In genomic region chr3:13451301-13451673, GRCh38 we compare ENCODE assay signal across 1 cellular context.
TF ChIP-seq lines count a peak whose summit lies in the region.

No MANE protein-coding gene starts in this region.

TF ChIP-seq in K562, 482 proteins besides CTCF, POLR2A, EP300 and RAD21 (continued from another document):
- no peak for TF ChIP-seq NR2C2 (CRISPR knock-in tag; IDR thresholded peaks at IDR 0.05)
- TF ChIP-seq NR2C2 (tag; IDR thresholded peaks at IDR 0.05), result peak; percentile 31; the same call in 1 of the 2 replicates
- no peak for TF ChIP-seq NFYB (IDR thresholded peaks at IDR 0.05; ENCODE audit: extremely low read depth, insufficient read length)
- no peak for TF ChIP-seq TAF15 (IDR thresholded peaks at IDR 0.05; ENCODE audit: low read depth, low read length)
- no peak for TF ChIP-seq FOXO4 (CRISPR knock-in tag; IDR thresholded peaks at IDR 0.05)
- TF ChIP-seq GABPA (tag; conservative IDR thresholded peaks at IDR 0.05; ENCODE audit: low read depth), result 0 out of 2 replicates have a peak, but pooled peaks have one; percentile 77
- TF ChIP-seq ZNF232 (CRISPR knock-in tag; IDR thresholded peaks at IDR 0.05), result 0 out of 2 replicates have a peak, but pooled peaks have one; percentile 54
- TF ChIP-seq, protein P1, sequence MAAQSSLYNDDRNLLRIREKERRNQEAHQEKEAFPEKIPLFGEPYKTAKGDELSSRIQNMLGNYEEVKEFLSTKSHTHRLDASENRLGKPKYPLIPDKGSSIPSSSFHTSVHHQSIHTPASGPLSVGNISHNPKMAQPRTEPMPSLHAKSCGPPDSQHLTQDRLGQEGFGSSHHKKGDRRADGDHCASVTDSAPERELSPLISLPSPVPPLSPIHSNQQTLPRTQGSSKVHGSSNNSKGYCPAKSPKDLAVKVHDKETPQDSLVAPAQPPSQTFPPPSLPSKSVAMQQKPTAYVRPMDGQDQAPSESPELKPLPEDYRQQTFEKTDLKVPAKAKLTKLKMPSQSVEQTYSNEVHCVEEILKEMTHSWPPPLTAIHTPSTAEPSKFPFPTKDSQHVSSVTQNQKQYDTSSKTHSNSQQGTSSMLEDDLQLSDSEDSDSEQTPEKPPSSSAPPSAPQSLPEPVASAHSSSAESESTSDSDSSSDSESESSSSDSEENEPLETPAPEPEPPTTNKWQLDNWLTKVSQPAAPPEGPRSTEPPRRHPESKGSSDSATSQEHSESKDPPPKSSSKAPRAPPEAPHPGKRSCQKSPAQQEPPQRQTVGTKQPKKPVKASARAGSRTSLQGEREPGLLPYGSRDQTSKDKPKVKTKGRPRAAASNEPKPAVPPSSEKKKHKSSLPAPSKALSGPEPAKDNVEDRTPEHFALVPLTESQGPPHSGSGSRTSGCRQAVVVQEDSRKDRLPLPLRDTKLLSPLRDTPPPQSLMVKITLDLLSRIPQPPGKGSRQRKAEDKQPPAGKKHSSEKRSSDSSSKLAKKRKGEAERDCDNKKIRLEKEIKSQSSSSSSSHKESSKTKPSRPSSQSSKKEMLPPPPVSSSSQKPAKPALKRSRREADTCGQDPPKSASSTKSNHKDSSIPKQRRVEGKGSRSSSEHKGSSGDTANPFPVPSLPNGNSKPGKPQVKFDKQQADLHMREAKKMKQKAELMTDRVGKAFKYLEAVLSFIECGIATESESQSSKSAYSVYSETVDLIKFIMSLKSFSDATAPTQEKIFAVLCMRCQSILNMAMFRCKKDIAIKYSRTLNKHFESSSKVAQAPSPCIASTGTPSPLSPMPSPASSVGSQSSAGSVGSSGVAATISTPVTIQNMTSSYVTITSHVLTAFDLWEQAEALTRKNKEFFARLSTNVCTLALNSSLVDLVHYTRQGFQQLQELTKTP (IDR thresholded peaks at IDR 0.05; ENCODE audit: low read depth in 1 of 2, partially characterized antibody in 2 of 2), result peak in 1 of 2 experiments; percentile 79
- no peak for TF ChIP-seq ZNF277 (CRISPR knock-in tag; IDR thresholded peaks at IDR 0.05; ENCODE audit: borderline replicate concordance)
- TF ChIP-seq ZBTB43 (CRISPR knock-in tag; IDR thresholded peaks at IDR 0.05), result 0 out of 2 replicates have a peak, but pooled peaks have one; percentile 44
- TF ChIP-seq ZBTB26 (CRISPR knock-in tag; IDR thresholded peaks at IDR 0.05), result no peak
- no peak for TF ChIP-seq MCM5 (IDR thresholded peaks at IDR 0.05; ENCODE audit: low read depth)
- TF ChIP-seq MIER1 (IDR thresholded peaks at IDR 0.05; ENCODE audit: low read depth), result peak; percentile 38; the same call in 1 of the 2 replicates
- peak; percentile 55 to 67; a peak in 3 of 4 replicates for TF ChIP-seq MLLT1 (IDR thresholded peaks at IDR 0.05)
- 0 out of 2 replicates have a peak, but pooled peaks have one; percentile 50 for TF ChIP-seq HLTF (IDR thresholded peaks at IDR 0.05)
- no peak for TF ChIP-seq ZBTB1 (CRISPR knock-in tag; IDR thresholded peaks at IDR 0.05; ENCODE audit: borderline replicate concordance, low read depth)
- TF ChIP-seq ZNF224 (CRISPR knock-in tag; IDR thresholded peaks at IDR 0.05), result no peak
- TF ChIP-seq TRIM28 (IDR thresholded peaks at IDR 0.05), result 0 out of 2 replicates have a peak, but pooled peaks have one; percentile 51
- no peak for TF ChIP-seq CREM (IDR thresholded peaks at IDR 0.05; ENCODE audit: low read depth)
- TF ChIP-seq ZNF316 (IDR thresholded peaks at IDR 0.05), result peak; percentile 90
- TF ChIP-seq MED1 (CRISPR knock-in tag; IDR thresholded peaks at IDR 0.05; ENCODE audit: borderline replicate concordance), result no peak
- TF ChIP-seq, protein P2, sequence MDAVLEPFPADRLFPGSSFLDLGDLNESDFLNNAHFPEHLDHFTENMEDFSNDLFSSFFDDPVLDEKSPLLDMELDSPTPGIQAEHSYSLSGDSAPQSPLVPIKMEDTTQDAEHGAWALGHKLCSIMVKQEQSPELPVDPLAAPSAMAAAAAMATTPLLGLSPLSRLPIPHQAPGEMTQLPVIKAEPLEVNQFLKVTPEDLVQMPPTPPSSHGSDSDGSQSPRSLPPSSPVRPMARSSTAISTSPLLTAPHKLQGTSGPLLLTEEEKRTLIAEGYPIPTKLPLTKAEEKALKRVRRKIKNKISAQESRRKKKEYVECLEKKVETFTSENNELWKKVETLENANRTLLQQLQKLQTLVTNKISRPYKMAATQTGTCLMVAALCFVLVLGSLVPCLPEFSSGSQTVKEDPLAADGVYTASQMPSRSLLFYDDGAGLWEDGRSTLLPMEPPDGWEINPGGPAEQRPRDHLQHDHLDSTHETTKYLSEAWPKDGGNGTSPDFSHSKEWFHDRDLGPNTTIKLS (IDR thresholded peaks at IDR 0.05; ENCODE audit: borderline replicate concordance, low read depth), result 0 out of 2 replicates have a peak, but pooled peaks have one; percentile 15
- TF ChIP-seq ZBTB2 (IDR thresholded peaks at IDR 0.05), result peak; percentile 71; the same call in 1 of the 2 replicates
- no peak for TF ChIP-seq MCM3 (IDR thresholded peaks at IDR 0.05)
- TF ChIP-seq TCF15 (CRISPR knock-in tag; IDR thresholded peaks at IDR 0.05), result no peak
- TF ChIP-seq LCOR (CRISPR knock-in tag; IDR thresholded peaks at IDR 0.05), result no peak
- 0 out of 4 replicates have a peak, but pooled peaks of 1 of the 2 experiments have one; percentile 28 for TF ChIP-seq TEAD1 (CRISPR knock-in tag; IDR thresholded peaks at IDR 0.05)
- no peak for TF ChIP-seq ZNF592 (IDR thresholded peaks at IDR 0.05)
- 0 out of 2 replicates have a peak, but pooled peaks have one; percentile 20 for TF ChIP-seq SMAD4 (CRISPR knock-in tag; conservative IDR thresholded peaks at IDR 0.05)
- TF ChIP-seq ZNF311 (CRISPR knock-in tag; IDR thresholded peaks at IDR 0.05), result no peak
- no peak for TF ChIP-seq CLOCK (CRISPR knock-in tag; IDR thresholded peaks at IDR 0.05; ENCODE audit: borderline replicate concordance)
- TF ChIP-seq KLF13 (tag; IDR thresholded peaks at IDR 0.05; ENCODE audit: borderline replicate concordance, low read depth), result no peak
